In the genomic region with DNA sequence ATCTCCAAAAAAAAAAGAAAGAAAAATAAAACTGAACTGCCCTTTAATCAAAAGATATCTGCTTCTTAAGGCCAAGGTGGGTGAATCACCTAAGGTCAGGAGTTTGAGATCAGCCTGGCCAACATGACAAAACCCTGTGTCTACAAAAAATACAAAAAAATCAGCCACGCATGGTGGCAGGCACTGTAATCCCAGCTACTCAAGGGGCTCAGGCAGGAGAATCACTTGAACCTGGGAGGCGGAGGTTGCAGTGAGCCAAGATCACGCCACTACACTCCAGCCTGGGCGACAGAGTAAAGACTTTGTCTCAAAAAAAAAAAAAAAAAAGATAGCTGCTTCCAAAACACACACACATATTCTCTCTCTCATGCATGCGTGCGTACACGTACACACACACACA, we compare ENCODE assay signal across 10 cellular contexts. TPM values are rescaled to one million over a fixed set of nuclear protein-coding genes. Genes with fewer than 3 reads are reported as not detected.
DNase-seq lines count a peak whose midpoint lies in the region; ATAC-seq, FAIRE-seq and TF ChIP-seq lines count a peak whose summit lies in the region.
"Had no signal": no experiment of that assay in that cellular context is flagged by ENCODE, and none has a peak within 500 bp of the region (broad histone marks: within the 10 kb centered on the region; RNA-seq: fewer than 3 reads in every experiment).

No MANE protein-coding gene starts in this region.

- DNase-seq in H9 (no peak), endodermal cell (no peak), GM19239 (ENCODE audit: insufficient read length, low spot score) (no peak), middle frontal gyrus (ENCODE audit: extremely low spot score, low spot score) (no peak), GM19240 (ENCODE audit: insufficient read length, low spot score) (no peak)
- DNase-seq: NCI-H146 had no signal

- no peak overlapping the region for H3K4ac ChIP-seq in H9 (ENCODE audit: low read depth, low read length)

- H3K27me3 Mint-ChIP-seq in H9 (ENCODE audit: low read depth) (no peaks in the 10 kb centered on the region), endodermal cell (ENCODE audit: insufficient read depth) (no peaks in the 10 kb centered on the region)

- H3K27me3 ChIP-seq in H9 (ENCODE audit: insufficient read depth, low read length) (no peaks in the 10 kb centered on the region), endodermal cell (ENCODE audit: control insufficient read depth, insufficient read depth, low read length, poor library complexity, severe bottlenecking) (no peaks in the 10 kb centered on the region), skeletal muscle tissue (ENCODE audit: control insufficient read depth in 3 of 3, insufficient read depth in 3 of 3, low read length in 3 of 3) (no peaks in the 10 kb centered on the region)
- H3K27me3 ChIP-seq: body of pancreas had no signal

- H3K36me3 ChIP-seq in endodermal cell (ENCODE audit: control insufficient read depth, insufficient read depth, low read length) (no peaks in the 10 kb centered on the region), skeletal muscle tissue (ENCODE audit: control insufficient read depth in 3 of 3, insufficient read depth in 3 of 3, low read length in 3 of 3) (no peaks in the 10 kb centered on the region)

- no peak for TF ChIP-seq CTCF in H9 (conservative IDR thresholded peaks at IDR 0.05)
- TF ChIP-seq CTCF in endodermal cell (conservative IDR thresholded peaks at IDR 0.05): no peak

- H3K23ac ChIP-seq in H9 (ENCODE audit: insufficient read length, low read depth, low read length): no peak overlapping the region

- no peak overlapping the region for H2BK20ac ChIP-seq in H9 (ENCODE audit: low read depth, low read length, poor library complexity, severe bottlenecking)

- H3K4me3 Mint-ChIP-seq in H9: no peak overlapping the region
- H3K4me3 Mint-ChIP-seq in endodermal cell: no peak overlapping the region

- no peak overlapping the region for H2BK15ac ChIP-seq in H9 (ENCODE audit: low read depth, low read length)

- no peak overlapping the region for H3K14ac ChIP-seq in H9 (ENCODE audit: insufficient read depth, low read length)

- no peak overlapping the region for H2BK12ac ChIP-seq in H9 (ENCODE audit: insufficient read length, low read depth, low read length)

- H3K4me1 Mint-ChIP-seq in H9 (peaks cover 12 to 14% of the 10 kb centered on the region in 2 experiments), endodermal cell (peaks cover 4% of the 10 kb centered on the region)

- H3K27ac Mint-ChIP-seq in H9: peak overlapping the region; percentile 82 to 95 (median 95); a peak in 6 of 7 replicates
- H3K27ac Mint-ChIP-seq in endodermal cell: peak overlapping the region; percentile 72

- no peak overlapping the region for H3K18ac ChIP-seq in H9 (ENCODE audit: insufficient read length, low read depth, low read length)

- H3K27ac ChIP-seq in H9 (ENCODE audit: insufficient read length, low read depth, low read length) (no peak overlapping the region), endodermal cell (ENCODE audit: low read depth, low read length) (no peak overlapping the region), skeletal muscle tissue (ENCODE audit: low read depth, low read length) (peak overlapping the region; percentile 3)
- H3K27ac ChIP-seq: body of pancreas, VCaP had no signal

- no peak overlapping the region for H2BK120ac ChIP-seq in H9 (ENCODE audit: low read depth, low read length, poor library complexity, severe bottlenecking)

- H3K79me2 ChIP-seq in H9 (ENCODE audit: insufficient read depth, low read length): no peaks in the 10 kb centered on the region; the same call in 1 of the 2 replicates

- peak; percentile 9; the same call in 1 of the 3 replicates for ATAC-seq in SK-N-SH treated with all-trans-retinoic acid at 6 μM for 48 hours

- no peaks in the 10 kb centered on the region for H3K23me2 ChIP-seq in H9 (ENCODE audit: insufficient read length, low read depth, low read length, poor library complexity, severe bottlenecking)

- no peak overlapping the region for H3K9ac ChIP-seq in H9 (ENCODE audit: extremely low read depth, insufficient read length, low read length)
- H3K9ac ChIP-seq in endodermal cell (ENCODE audit: extremely low read depth, low read length, poor library complexity, severe bottlenecking): no peak overlapping the region
- H3K9ac ChIP-seq in skeletal muscle tissue (ENCODE audit: low read depth in 1 of 3, low read length in 3 of 3): no peak overlapping the region

- no peak overlapping the region for H4K91ac ChIP-seq in H9 (ENCODE audit: insufficient read length, low read depth, low read length)

- H3K9me3 ChIP-seq in H9 (ENCODE audit: control insufficient read depth, low read depth, low read length) (no peaks in the 10 kb centered on the region), endodermal cell (ENCODE audit: control insufficient read depth, low read length) (no peaks in the 10 kb centered on the region), skeletal muscle tissue (ENCODE audit: control insufficient read depth in 3 of 3, low read length in 3 of 3) (no peaks in the 10 kb centered on the region)
- H3K9me3 ChIP-seq: body of pancreas had no signal

- H3K4me2 ChIP-seq in H9 (ENCODE audit: insufficient read depth, insufficient read length, low read length): no peak overlapping the region

- H3K4me3 ChIP-seq in endodermal cell (ENCODE audit: low read length): no peak overlapping the region
- no peak overlapping the region for H3K4me3 ChIP-seq in skeletal muscle tissue (ENCODE audit: low read length in 3 of 3)
- H3K4me3 ChIP-seq: body of pancreas had no signal

- no peaks in the 10 kb centered on the region for H3K79me1 ChIP-seq in H9 (ENCODE audit: insufficient read depth, low read depth, low read length, poor library complexity, severe bottlenecking)

- H2AK5ac ChIP-seq in H9 (ENCODE audit: insufficient read length, low read length): no peak overlapping the region

- no peaks in the 10 kb centered on the region for H4K20me1 ChIP-seq in H9 (ENCODE audit: control insufficient read depth, insufficient read depth, insufficient read length)

- no CpG with 5 or more reads among the region's 7 CpGs for WGBS in H9 (ENCODE audit: extremely low coverage, insufficient read length, low lambda C conversion rate)
- WGBS in endodermal cell (ENCODE audit: insufficient coverage in 1 of 2, insufficient read length in 1 of 2), 2 experiments: 91 to 92% methylated on average over 2 to 7 of the region's 7 CpGs

- no peak overlapping the region for H2AFZ ChIP-seq in H9 (ENCODE audit: low read length)

- H3T11ph ChIP-seq in H9 (ENCODE audit: low read length): no peak overlapping the region

- no peak overlapping the region for H4K5ac ChIP-seq in H9 (ENCODE audit: insufficient read length, low read depth, low read length)

- H3K56ac ChIP-seq in H9 (ENCODE audit: insufficient read length, low read depth, low read length): no peak overlapping the region

- H3K9me3 Mint-ChIP-seq in H9 (no peaks in the 10 kb centered on the region), endodermal cell (no peaks in the 10 kb centered on the region)

- H3K36me3 Mint-ChIP-seq in H9 (ENCODE audit: insufficient read depth in 1 of 3, low read depth in 3 of 3) (peaks cover 0 to 11% (median 7%) of the 10 kb centered on the region in 3 experiments; a peak in 5 of 7 replicates), endodermal cell (ENCODE audit: low read depth) (peaks cover 10% of the 10 kb centered on the region)

- FAIRE-seq in GM19239 (lab: Jason Lieb, UNC): no peak

- H2BK5ac ChIP-seq in H9 (ENCODE audit: insufficient read length, low read length): no peak overlapping the region

- H3K4me1 ChIP-seq in H9 (ENCODE audit: insufficient read depth, low read length) (no peaks in the 10 kb centered on the region), endodermal cell (ENCODE audit: control insufficient read depth, insufficient read depth, low read length) (no peaks in the 10 kb centered on the region), skeletal muscle tissue (ENCODE audit: control insufficient read depth in 3 of 3, insufficient read depth in 3 of 3, low read length in 3 of 3) (peaks cover 3 to 10% (median 7%) of the 10 kb centered on the region in 3 donors)
- H3K4me1 ChIP-seq: body of pancreas had no signal

- H4K8ac ChIP-seq in H9 (replicated peaks; ENCODE audit: insufficient read length, low read depth, low read length): no peak overlapping the region

TF ChIP-seq in SK-N-SH treated with all-trans-retinoic acid at 6 μM for 48 hours, 23 proteins besides CTCF, POLR2A, EP300 and RAD21 (continues in another document):
- TF ChIP-seq ZFP30 (CRISPR knock-in tag; IDR thresholded peaks at IDR 0.05) (no peak), BACH2 (CRISPR knock-in tag; IDR thresholded peaks at IDR 0.05; ENCODE audit: borderline replicate concordance) (no peak), CSDC2 (CRISPR knock-in tag; IDR thresholded peaks at IDR 0.05) (no peak), GLIS3 (CRISPR knock-in tag; IDR thresholded peaks at IDR 0.05) (no peak), ZC3H10 (CRISPR knock-in tag; IDR thresholded peaks at IDR 0.05) (no peak), TCF4 (CRISPR knock-in tag; IDR thresholded peaks at IDR 0.05; ENCODE audit: borderline replicate concordance) (no peak), ZFP3 (CRISPR knock-in tag; IDR thresholded peaks at IDR 0.05) (no peak), ZNF565 (CRISPR knock-in tag; conservative IDR thresholded peaks at IDR 0.05; ENCODE audit: low read depth) (no peak), ESRRG (CRISPR knock-in tag; IDR thresholded peaks at IDR 0.05) (no peak), ZNF70 (CRISPR knock-in tag; IDR thresholded peaks at IDR 0.05) (no peak)
- TF ChIP-seq, protein P1, sequence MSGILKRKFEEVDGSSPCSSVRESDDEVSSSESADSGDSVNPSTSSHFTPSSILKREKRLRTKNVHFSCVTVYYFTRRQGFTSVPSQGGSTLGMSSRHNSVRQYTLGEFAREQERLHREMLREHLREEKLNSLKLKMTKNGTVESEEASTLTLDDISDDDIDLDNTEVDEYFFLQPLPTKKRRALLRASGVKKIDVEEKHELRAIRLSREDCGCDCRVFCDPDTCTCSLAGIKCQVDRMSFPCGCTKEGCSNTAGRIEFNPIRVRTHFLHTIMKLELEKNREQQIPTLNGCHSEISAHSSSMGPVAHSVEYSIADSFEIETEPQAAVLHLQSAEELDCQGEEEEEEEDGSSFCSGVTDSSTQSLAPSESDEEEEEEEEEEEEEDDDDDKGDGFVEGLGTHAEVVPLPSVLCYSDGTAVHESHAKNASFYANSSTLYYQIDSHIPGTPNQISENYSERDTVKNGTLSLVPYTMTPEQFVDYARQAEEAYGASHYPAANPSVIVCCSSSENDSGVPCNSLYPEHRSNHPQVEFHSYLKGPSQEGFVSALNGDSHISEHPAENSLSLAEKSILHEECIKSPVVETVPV (CRISPR knock-in tag; IDR thresholded peaks at IDR 0.05): no peak

RNA-seq across cellular contexts. Expression of a gene that starts 17.8 kb away (rescaled TPM):
- total RNA-seq in H9 (2021): 14.1 and 15.5 TPM in 2 replicates
- total RNA-seq in endodermal cell: 10 to 100 TPM; 22.9 to 34.7 TPM
- 10.9 TPM for polyA plus RNA-seq in endodermal cell (2013, experiment 1 of 2)
- 12.0 TPM for polyA plus RNA-seq in endodermal cell (2013, experiment 2 of 2)
- 14.6 TPM for total RNA-seq in skeletal muscle tissue
